Comparison of ENCODE assay signal across 15 cellular contexts in genomic region chr2:34254272-34254882, GRCh38.
"Had no signal": no experiment of that assay in that cellular context is flagged by ENCODE, and none has a peak within 500 bp of the region (broad histone marks: within the 10 kb centered on the region; RNA-seq: fewer than 3 reads in every experiment).

No MANE protein-coding gene starts in this region.

- H3K4me1 Mint-ChIP-seq: activated CD4-positive, alpha-beta T cell treated with anti-CD3 and anti-CD28 coated beads, Interleukin-2, amount 10 ng/mL, durations not matched to agents 24 days and 14 days; activated naive CD8-positive, alpha-beta T cell treated with anti-CD3 and anti-CD28 coated beads for 36 hours; naive thymus-derived CD4-positive, alpha-beta T cell had no signal

- H3K4me3 Mint-ChIP-seq: activated CD4-positive, alpha-beta T cell treated with anti-CD3 and anti-CD28 coated beads, Interleukin-2, amount 10 ng/mL, durations not matched to agents 24 days and 14 days; activated naive CD8-positive, alpha-beta T cell treated with anti-CD3 and anti-CD28 coated beads for 36 hours; activated T-helper 1 cell treated with anti-CD3 and anti-CD28 coated beads, Interleukin-12 subunit alpha, Interleukin-12 subunit beta, Interleukin-2, Interleukin-4 antibody, amounts not matched to agents 30 ng/mL and 10 ng/mL and 1 ng/mL, durations not matched to agents 14 hours and 24 hours and 36 hours; naive thymus-derived CD4-positive, alpha-beta T cell; type B pancreatic cell had no signal

- H3K27me3 ChIP-seq: right atrium auricular region, suprapubic skin had no signal

- H3K27ac ChIP-seq: right atrium auricular region, suprapubic skin had no signal

- H3K27ac Mint-ChIP-seq: activated CD4-positive, alpha-beta T cell treated with anti-CD3 and anti-CD28 coated beads, Interleukin-2, amount 10 ng/mL, durations not matched to agents 24 days and 14 days; activated naive CD8-positive, alpha-beta T cell treated with anti-CD3 and anti-CD28 coated beads for 36 hours; activated T-helper 1 cell treated with anti-CD3 and anti-CD28 coated beads, Interleukin-12 subunit alpha, Interleukin-12 subunit beta, Interleukin-2, Interleukin-4 antibody, amounts not matched to agents 30 ng/mL and 10 ng/mL and 1 ng/mL, durations not matched to agents 14 hours and 24 hours and 36 hours; naive thymus-derived CD4-positive, alpha-beta T cell; type B pancreatic cell had no signal

- ATAC-seq: naive thymus-derived CD4-positive, alpha-beta T cell; stimulated activated naive CD8-positive, alpha-beta T cell treated with anti-CD3 and anti-CD28 coated beads, Interleukin-15, Interleukin-2, amounts not matched to agents 100 U/mL and 50 U/mL, for 24 hours had no signal

- H3K4me1 ChIP-seq: right atrium auricular region, suprapubic skin had no signal

- H3K4me2 ChIP-seq: smooth muscle cell had no signal

- H3K27me3 Mint-ChIP-seq: activated CD4-positive, alpha-beta T cell treated with anti-CD3 and anti-CD28 coated beads, Interleukin-2, amount 10 ng/mL, durations not matched to agents 24 days and 14 days; activated naive CD8-positive, alpha-beta T cell treated with anti-CD3 and anti-CD28 coated beads for 36 hours; naive thymus-derived CD4-positive, alpha-beta T cell; type B pancreatic cell had no signal

- DNase-seq: activated CD4-positive, alpha-beta T cell treated with anti-CD3 and anti-CD28 coated beads, Interleukin-2, amount 10 ng/mL, durations not matched to agents 24 days and 14 days; activated CD4-positive, CD25-positive, alpha-beta regulatory T cell; activated naive CD8-positive, alpha-beta T cell treated with anti-CD3 and anti-CD28 coated beads for 36 hours; anterior cingulate cortex; hippocampal formation; naive thymus-derived CD4-positive, alpha-beta T cell; posterior cingulate gyrus; stimulated activated naive CD8-positive, alpha-beta T cell treated with anti-CD3 and anti-CD28 coated beads, Interleukin-15, Interleukin-2, amounts not matched to agents 100 U/mL and 50 U/mL, for 24 hours; T-helper 2 cell had no signal

- H3K36me3 ChIP-seq: right atrium auricular region, suprapubic skin had no signal

- H3K36me3 Mint-ChIP-seq: activated naive CD8-positive, alpha-beta T cell treated with anti-CD3 and anti-CD28 coated beads for 36 hours; naive thymus-derived CD4-positive, alpha-beta T cell; type B pancreatic cell had no signal

- H3K4me3 ChIP-seq: lung, right atrium auricular region, smooth muscle cell, suprapubic skin had no signal

- H3K9me3 Mint-ChIP-seq: activated naive CD8-positive, alpha-beta T cell treated with anti-CD3 and anti-CD28 coated beads for 36 hours; activated T-helper 1 cell treated with anti-CD3 and anti-CD28 coated beads, Interleukin-12 subunit alpha, Interleukin-12 subunit beta, Interleukin-2, Interleukin-4 antibody, amounts not matched to agents 30 ng/mL and 10 ng/mL and 1 ng/mL, durations not matched to agents 14 hours and 24 hours and 36 hours; type B pancreatic cell had no signal

- H3K9me3 ChIP-seq: right atrium auricular region, suprapubic skin had no signal
